19 cellular contexts compared by ENCODE assay signal in the genomic region with DNA sequence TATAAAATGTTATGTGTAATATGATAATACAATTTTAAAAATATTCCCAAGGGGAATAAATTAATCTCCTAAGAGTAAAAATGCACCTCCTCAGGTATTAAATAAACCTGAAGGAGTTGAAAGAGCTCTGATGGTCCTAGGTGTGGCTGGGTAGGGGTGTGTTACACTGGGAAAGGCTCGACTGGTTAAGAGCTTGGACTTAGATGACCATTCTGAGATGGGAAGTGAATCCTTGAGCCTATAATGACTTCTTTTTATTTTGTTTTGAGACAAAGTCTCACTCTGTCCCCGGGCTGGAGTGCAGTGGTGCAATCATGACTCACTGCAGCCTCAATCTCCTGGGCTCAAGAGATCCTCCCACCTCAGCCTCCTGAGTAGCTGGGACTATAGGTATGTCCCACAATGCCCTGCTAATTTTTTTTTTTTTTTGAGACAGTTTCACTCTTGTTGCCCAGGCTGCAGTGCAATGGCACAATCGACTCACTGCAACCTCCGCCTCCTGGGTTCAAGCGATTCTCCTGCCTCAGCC.
"Had no signal": no experiment of that assay in that cellular context is flagged by ENCODE, and none has a peak within 500 bp of the region (broad histone marks: within the 10 kb centered on the region; RNA-seq: fewer than 3 reads in every experiment).

No MANE protein-coding gene starts in this region.

- H3K79me2 ChIP-seq: hepatocyte had no signal

- H3K4me2 ChIP-seq: hepatocyte had no signal

- H3K27me3 ChIP-seq: colonic mucosa, esophagus muscularis mucosa, foreskin keratinocyte, gastroesophageal sphincter, heart left ventricle, hepatocyte, left lung had no signal

- H3K27ac ChIP-seq: colonic mucosa, esophagus muscularis mucosa, foreskin keratinocyte, gastroesophageal sphincter, heart left ventricle, hepatocyte, left lung, lower lobe of right lung had no signal

- H3K4me1 ChIP-seq: colonic mucosa, esophagus muscularis mucosa, foreskin keratinocyte, gastroesophageal sphincter, heart left ventricle, left lung, lower lobe of right lung had no signal

- ATAC-seq: effector memory CD8-positive, alpha-beta T cell; foreskin keratinocyte; gastroesophageal sphincter; heart left ventricle; left lung; left ventricle myocardium superior; lower lobe of right lung had no signal

- H3K36me3 ChIP-seq: colonic mucosa, esophagus muscularis mucosa, gastroesophageal sphincter, heart left ventricle, left lung, lower lobe of right lung had no signal

- H3K9me3 ChIP-seq: colonic mucosa, esophagus muscularis mucosa, gastroesophageal sphincter, heart left ventricle, left lung, lower lobe of right lung had no signal

- H3K4me3 ChIP-seq: colonic mucosa, esophagus muscularis mucosa, gastroesophageal sphincter, heart left ventricle, hepatocyte, left lung, lower lobe of right lung had no signal

- DNase-seq: colonic mucosa; cortex of kidney; effector CD8-positive, alpha-beta T cell; effector memory CD8-positive, alpha-beta T cell; endodermal cell; foreskin keratinocyte; heart left ventricle; hypothalamus; immature natural killer cell; islet precursor cell; kidney; kidney glomerular epithelial cell; left lung; left ventricle myocardium superior; lower lobe of right lung; mesenchymal stem cell had no signal

- H2AFZ ChIP-seq: hepatocyte had no signal
